Comparison of ENCODE assay signal across 21 cellular contexts in the genomic region with DNA sequence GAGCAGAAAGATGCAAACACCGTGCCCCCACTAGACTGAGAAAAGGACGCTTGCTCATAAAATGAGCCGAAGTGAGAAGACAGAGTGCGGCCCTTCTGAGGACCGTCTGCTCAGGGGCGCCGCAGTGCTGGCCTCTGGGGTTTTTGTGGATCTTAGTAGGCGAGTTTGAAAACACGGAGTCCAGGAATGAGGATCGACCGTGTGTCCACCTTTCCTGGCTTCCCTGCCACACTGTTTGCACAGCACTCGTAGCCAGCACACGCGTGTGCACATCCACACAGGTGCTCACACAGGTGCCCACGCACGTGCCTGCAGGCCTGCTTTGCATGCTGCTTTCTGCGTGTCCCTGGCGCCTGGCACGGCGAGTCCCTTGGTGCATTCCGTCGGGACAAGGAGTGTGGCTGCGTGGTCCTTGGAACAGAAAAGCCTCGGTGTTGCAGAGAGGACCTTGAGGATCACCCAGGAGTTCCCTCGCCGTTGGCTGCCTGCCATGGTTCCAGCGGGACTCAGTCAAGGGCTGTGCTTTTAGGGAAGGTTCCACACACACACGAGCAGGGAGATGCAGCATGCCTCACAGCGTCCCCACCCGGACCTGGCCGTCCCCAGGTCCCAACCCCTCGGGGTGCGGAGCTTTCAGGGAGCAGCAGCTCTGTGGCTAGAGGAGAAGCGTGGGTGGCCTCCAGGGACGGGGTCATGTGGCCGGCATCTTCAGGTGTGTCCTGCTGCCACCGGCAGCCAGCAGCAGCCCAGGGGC. TPM values are rescaled to one million over a fixed set of nuclear protein-coding genes. Genes with fewer than 3 reads are reported as not detected.
DNase-seq lines count a peak whose midpoint lies in the region; ATAC-seq, FAIRE-seq and TF ChIP-seq lines count a peak whose summit lies in the region.
"Had no signal": no experiment of that assay in that cellular context is flagged by ENCODE, and none has a peak within 500 bp of the region (broad histone marks: within the 10 kb centered on the region; RNA-seq: fewer than 3 reads in every experiment).

No MANE protein-coding gene starts in this region.

- no peaks in the 10 kb centered on the region for H3K27me3 Mint-ChIP-seq in nephron progenitor cell (ENCODE audit: low read depth, poor library complexity)
- H3K27me3 Mint-ChIP-seq: CD4-positive, alpha-beta T cell had no signal

- H3K36me3 ChIP-seq in adrenal gland (replicated peaks in 1 of 2): peaks cover 0 to 25% of the 10 kb centered on the region in 2 donors

- H3K4me1 ChIP-seq in adrenal gland (replicated peaks in 1 of 2): no peaks in the 10 kb centered on the region
- H3K4me1 ChIP-seq: BE2C had no signal

- no peaks in the 10 kb centered on the region for H3K27me3 ChIP-seq in adrenal gland
- H3K27me3 ChIP-seq: BE2C had no signal

- WGBS in adrenal gland, 4 donors: 67 to 96% (median 77%) methylated on average over 12 to 37 of the region's 37 CpGs

- TF ChIP-seq POLR2A in GM18505 (IDR thresholded peaks at IDR 0.05; ENCODE audit: borderline replicate concordance, extremely low read depth, insufficient read depth, insufficient read length): peak; percentile 0
- no peak for TF ChIP-seq POLR2A in adrenal gland (IDR thresholded peaks at IDR 0.05)

- intact Hi-C loops in adrenal gland (cut with DNase I): no loop called here

- H3K9me3 Mint-ChIP-seq in nephron progenitor cell: no peaks in the 10 kb centered on the region
- H3K9me3 Mint-ChIP-seq: CD4-positive, alpha-beta T cell; HFFc6 had no signal

- H3K27ac Mint-ChIP-seq in nephron progenitor cell: peak overlapping the region; percentile 87
- H3K27ac Mint-ChIP-seq: CD4-positive, alpha-beta T cell; HFFc6 had no signal

- no peak overlapping the region for H3K4me3 Mint-ChIP-seq in nephron progenitor cell
- H3K4me3 Mint-ChIP-seq: CD4-positive, alpha-beta T cell; HFFc6 had no signal

- no peak for FAIRE-seq in D721Med (lab: Jason Lieb, UNC)
- FAIRE-seq: GM12892 had no signal

- H3K27ac ChIP-seq in adrenal gland: no peak overlapping the region

- no peak overlapping the region for H3K4me3 ChIP-seq in adrenal gland

- H3K4me1 Mint-ChIP-seq in nephron progenitor cell: no peaks in the 10 kb centered on the region

- no peak for ATAC-seq in GM18505 (IDR thresholded peaks at IDR 0.05; ENCODE audit: unreplicated experiment)
- no peak for ATAC-seq in GM19397 (IDR thresholded peaks at IDR 0.05; ENCODE audit: unreplicated experiment)
- ATAC-seq: Panc1 had no signal

- DNase-seq in D721Med (ENCODE audit: insufficient read length, low spot score) (peak; percentile 20), adrenal gland (peak; percentile 50 to 70 (median 67)), nephron progenitor cell (no peak), NCI-H2081 (lab: John Stamatoyannopoulos, UW) (no peak)
- DNase-seq in activated CD4-positive, CD25-positive, alpha-beta regulatory T cell (lab: John Stamatoyannopoulos, UW): no peak
- DNase-seq: BE2C; CD4-positive, alpha-beta T cell; COR-L47; DND-41; HFFc6; KG1; NCI-H1092; NCI-H1436; NCI-H1930; NCI-H2227 treated with DMSO at 0.1 percent for 48 hours; NCI-H510A had no signal

- no peaks in the 10 kb centered on the region for H3K9me3 ChIP-seq in adrenal gland (replicated peaks in 1 of 3)
- H3K9me3 ChIP-seq: BE2C had no signal

- H3K36me3 Mint-ChIP-seq in nephron progenitor cell (ENCODE audit: low read depth): peaks cover 10% of the 10 kb centered on the region

- TF ChIP-seq CTCF in D721Med (IDR thresholded peaks at IDR 0.05; ENCODE audit: insufficient read depth, missing control alignments): no peak
- no peak for TF ChIP-seq CTCF in adrenal gland (IDR thresholded peaks at IDR 0.05)
- TF ChIP-seq CTCF in nephron progenitor cell (IDR thresholded peaks at IDR 0.05): no peak

RNA-seq across cellular contexts. Expression of a gene that starts 10.1 kb away (rescaled TPM):
- 1 to 10 TPM; 1.6 to 6.4 (median 3.9) TPM for total RNA-seq in adrenal gland
- polyA plus RNA-seq in adrenal gland: 1 to 10 TPM; 2.7 to 6.9 (median 3.3) TPM

RNA-seq across cellular contexts. Expression of a gene that starts 24.3 kb away (rescaled TPM):
- 10 to 100 TPM; 33.0 to 77.3 (median 46.2) TPM for total RNA-seq in adrenal gland
- polyA plus RNA-seq in adrenal gland: 100 to 1,000 TPM in 1 of 3 donors, 10 to 100 TPM in 2; 23.1 to 138 (median 63.0) TPM

RNA-seq across cellular contexts. Expression of a gene that starts 26.5 kb away (rescaled TPM):
- total RNA-seq in adrenal gland: 10 to 100 TPM; 42.6 to 79.2 (median 54.9) TPM
- 100 to 1,000 TPM in 1 of 3 donors, 10 to 100 TPM in 2; 30.3 to 104 (median 74.5) TPM for polyA plus RNA-seq in adrenal gland

RNA-seq across cellular contexts. Expression of a gene that starts 31.7 kb away (rescaled TPM):
- 1 to 10 TPM; 2.5 to 7.2 (median 6.0) TPM for total RNA-seq in adrenal gland
- polyA plus RNA-seq in adrenal gland: 1 to 10 TPM; 1.9 to 5.7 (median 3.0) TPM

RNA-seq across cellular contexts. Expression of a gene that starts 57.6 kb away (rescaled TPM):
- under 1 TPM in 5 of 8 donors, not detected in 3; 0.07 to 0.45 (median 0.14) TPM for total RNA-seq in adrenal gland
- under 1 TPM; 0.03 to 0.18 (median 0.08) TPM for polyA plus RNA-seq in adrenal gland
- total RNA-seq: A673; CD4-positive, alpha-beta T cell; HFFc6 had no signal

Comparison
In these comparisons a context has a peak if more than half of its experiments do, and no peak if none do; other contexts are left out.
1. DNase-seq: peak in D721Med (single experiment) and adrenal gland (7 of 7); none in nephron progenitor cell (single experiment), activated CD4-positive, CD25-positive, alpha-beta regulatory T cell (0 of 4) and NCI-H2081 (0 of 2).